Comparison of ENCODE assay signal across 1 cellular context in the genomic region with DNA sequence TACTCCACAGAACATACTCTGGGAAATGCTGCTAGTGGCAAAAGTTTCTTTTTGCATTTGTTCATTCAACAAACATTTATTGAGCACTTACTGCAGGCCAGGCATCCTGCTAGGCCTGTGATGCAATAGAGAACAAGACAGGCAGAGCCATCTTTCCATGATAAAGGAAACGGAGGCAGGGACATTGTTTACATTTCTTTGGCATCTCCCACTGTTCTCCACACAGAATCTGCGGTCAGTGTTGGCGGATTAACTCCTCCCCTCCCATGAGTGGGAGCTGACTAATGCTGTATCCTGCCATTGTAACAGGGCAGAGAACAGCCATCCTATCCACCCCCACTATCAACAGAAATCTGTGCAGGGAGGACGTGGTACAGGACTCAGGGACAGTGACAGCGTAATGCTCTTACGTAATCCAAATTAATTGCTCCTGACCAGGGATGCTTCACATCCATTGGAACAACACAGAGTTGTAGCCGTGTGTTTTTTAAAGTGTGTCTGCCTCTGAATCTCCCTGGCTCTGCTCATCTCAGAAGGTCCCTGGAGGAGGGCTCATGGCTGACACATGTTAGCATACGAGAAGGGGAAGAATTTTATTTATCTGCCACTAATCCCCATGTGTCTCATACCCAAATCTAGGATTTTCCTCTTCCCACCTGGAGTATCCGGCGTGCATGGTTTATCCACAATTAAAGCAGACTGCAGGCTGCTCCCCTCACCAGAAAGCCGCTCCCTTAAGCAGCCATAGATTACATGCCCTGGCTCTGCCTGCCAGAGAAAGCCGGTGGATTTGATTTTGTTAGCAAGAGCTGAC.
TF ChIP-seq lines count a peak whose summit lies in the region.

No MANE protein-coding gene starts in this region.

TF ChIP-seq in HepG2, 621 proteins besides CTCF, POLR2A, EP300 and RAD21 (continued from another document):
- TF ChIP-seq, protein P1, sequence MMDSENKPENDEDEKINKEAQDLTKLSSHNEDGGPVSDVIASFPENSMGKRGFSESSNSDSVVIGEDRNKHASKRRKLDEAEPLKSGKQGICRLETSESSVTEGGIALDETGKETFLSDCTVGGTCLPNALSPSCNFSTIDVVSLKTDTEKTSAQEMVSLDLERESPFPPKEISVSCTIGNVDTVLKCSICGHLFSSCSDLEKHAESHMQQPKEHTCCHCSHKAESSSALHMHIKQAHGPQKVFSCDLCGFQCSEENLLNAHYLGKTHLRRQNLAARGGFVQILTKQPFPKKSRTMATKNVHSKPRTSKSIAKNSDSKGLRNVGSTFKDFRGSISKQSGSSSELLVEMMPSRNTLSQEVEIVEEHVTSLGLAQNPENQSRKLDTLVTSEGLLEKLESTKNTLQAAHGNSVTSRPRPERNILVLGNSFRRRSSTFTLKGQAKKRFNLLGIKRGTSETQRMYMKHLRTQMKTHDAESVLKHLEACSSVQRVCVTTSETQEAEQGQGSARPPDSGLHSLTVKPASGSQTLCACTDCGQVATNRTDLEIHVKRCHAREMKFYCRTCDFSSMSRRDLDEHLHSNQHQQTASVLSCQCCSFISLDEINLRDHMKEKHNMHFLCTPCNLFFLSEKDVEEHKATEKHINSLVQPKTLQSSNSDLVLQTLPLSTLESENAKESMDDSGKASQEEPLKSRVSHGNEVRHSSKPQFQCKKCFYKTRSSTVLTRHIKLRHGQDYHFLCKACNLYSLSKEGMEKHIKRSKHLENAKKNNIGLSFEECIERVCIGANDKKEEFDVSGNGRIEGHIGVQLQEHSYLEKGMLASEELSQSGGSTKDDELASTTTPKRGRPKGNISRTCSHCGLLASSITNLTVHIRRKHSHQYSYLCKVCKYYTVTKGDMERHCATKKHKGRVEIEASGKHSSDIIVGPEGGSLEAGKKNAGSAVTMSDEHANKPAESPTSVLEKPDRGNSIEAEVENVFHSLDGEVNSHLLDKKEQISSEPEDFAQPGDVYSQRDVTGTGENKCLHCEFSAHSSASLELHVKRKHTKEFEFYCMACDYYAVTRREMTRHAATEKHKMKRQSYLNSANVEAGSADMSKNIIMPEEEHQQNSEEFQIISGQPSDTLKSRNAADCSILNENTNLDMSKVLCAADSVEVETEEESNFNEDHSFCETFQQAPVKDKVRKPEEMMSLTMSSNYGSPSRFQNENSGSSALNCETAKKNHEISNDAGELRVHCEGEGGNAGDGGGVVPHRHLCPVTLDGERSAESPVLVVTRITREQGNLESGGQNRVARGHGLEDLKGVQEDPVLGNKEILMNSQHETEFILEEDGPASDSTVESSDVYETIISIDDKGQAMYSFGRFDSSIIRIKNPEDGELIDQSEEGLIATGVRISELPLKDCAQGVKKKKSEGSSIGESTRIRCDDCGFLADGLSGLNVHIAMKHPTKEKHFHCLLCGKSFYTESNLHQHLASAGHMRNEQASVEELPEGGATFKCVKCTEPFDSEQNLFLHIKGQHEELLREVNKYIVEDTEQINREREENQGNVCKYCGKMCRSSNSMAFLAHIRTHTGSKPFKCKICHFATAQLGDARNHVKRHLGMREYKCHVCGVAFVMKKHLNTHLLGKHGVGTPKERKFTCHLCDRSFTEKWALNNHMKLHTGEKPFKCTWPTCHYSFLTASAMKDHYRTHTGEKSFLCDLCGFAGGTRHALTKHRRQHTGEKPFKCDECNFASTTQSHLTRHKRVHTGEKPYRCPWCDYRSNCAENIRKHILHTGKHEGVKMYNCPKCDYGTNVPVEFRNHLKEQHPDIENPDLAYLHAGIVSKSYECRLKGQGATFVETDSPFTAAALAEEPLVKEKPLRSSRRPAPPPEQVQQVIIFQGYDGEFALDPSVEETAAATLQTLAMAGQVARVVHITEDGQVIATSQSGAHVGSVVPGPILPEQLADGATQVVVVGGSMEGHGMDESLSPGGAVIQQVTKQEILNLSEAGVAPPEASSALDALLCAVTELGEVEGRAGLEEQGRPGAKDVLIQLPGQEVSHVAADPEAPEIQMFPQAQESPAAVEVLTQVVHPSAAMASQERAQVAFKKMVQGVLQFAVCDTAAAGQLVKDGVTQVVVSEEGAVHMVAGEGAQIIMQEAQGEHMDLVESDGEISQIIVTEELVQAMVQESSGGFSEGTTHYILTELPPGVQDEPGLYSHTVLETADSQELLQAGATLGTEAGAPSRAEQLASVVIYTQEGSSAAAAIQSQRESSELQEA (CRISPR knock-in tag; IDR thresholded peaks at IDR 0.05; ENCODE audit: not compliant biosample characterization) = no peak
- TF ChIP-seq ELF1 (CRISPR knock-in tag; IDR thresholded peaks at IDR 0.05) (no peak), ZNF883 (CRISPR knock-in tag; IDR thresholded peaks at IDR 0.05; ENCODE audit: not compliant biosample characterization) (no peak), CEBPB (IDR thresholded peaks at IDR 0.05; ENCODE audit: borderline replicate concordance, low read depth, low read length) (peak; percentile 71), LCORL (IDR thresholded peaks at IDR 0.05) (no peak), LCORL (CRISPR knock-in tag; IDR thresholded peaks at IDR 0.05) (no peak), ZNF839 (CRISPR knock-in tag; IDR thresholded peaks at IDR 0.05; ENCODE audit: borderline replicate concordance) (no peak)
- TF ChIP-seq, protein P2, sequence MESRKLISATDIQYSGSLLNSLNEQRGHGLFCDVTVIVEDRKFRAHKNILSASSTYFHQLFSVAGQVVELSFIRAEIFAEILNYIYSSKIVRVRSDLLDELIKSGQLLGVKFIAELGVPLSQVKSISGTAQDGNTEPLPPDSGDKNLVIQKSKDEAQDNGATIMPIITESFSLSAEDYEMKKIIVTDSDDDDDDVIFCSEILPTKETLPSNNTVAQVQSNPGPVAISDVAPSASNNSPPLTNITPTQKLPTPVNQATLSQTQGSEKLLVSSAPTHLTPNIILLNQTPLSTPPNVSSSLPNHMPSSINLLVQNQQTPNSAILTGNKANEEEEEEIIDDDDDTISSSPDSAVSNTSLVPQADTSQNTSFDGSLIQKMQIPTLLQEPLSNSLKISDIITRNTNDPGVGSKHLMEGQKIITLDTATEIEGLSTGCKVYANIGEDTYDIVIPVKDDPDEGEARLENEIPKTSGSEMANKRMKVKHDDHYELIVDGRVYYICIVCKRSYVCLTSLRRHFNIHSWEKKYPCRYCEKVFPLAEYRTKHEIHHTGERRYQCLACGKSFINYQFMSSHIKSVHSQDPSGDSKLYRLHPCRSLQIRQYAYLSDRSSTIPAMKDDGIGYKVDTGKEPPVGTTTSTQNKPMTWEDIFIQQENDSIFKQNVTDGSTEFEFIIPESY (CRISPR knock-in tag; IDR thresholded peaks at IDR 0.05) = 0 out of 2 replicates have a peak, but pooled peaks have one; percentile 46
